Comparison of ENCODE assay signal across 8 cellular contexts in genomic region chr19:38850976-38851621, GRCh38. TPM values are rescaled to one million over a fixed set of nuclear protein-coding genes. Genes with fewer than 3 reads are reported as not detected.
DNase-seq lines count a peak whose midpoint lies in the region; ATAC-seq and TF ChIP-seq lines count a peak whose summit lies in the region.

No MANE protein-coding gene starts in this region.

- H3K27me3 Mint-ChIP-seq in stimulated activated naive B cell treated with anti-CD40 and anti-IgM and Interleukin-4, amounts not matched to agents 10 μg/mL and 1 μg/mL and 100 μg/mL, for 72 hours: no peaks in the 10 kb centered on the region

- H4K20me1 ChIP-seq in OCI-LY7 (ENCODE audit: insufficient read depth, low read length): peaks cover 24% of the 10 kb centered on the region

- H3K9me3 ChIP-seq in OCI-LY7 (ENCODE audit: low read length) (no peaks in the 10 kb centered on the region), breast epithelium (no peaks in the 10 kb centered on the region)

- H3K4me2 ChIP-seq in OCI-LY7 (ENCODE audit: low read length): peak overlapping the region; percentile 97

- no peak for TF ChIP-seq CTCF in OCI-LY7 (conservative IDR thresholded peaks at IDR 0.05; ENCODE audit: low read length)
- TF ChIP-seq CTCF in breast epithelium (IDR thresholded peaks at IDR 0.05): peak in 1 of 3 donors; percentile 6

- peak overlapping the region; percentile 89 to 98 for H3K4me3 Mint-ChIP-seq in stimulated activated naive B cell treated with anti-CD40 and anti-IgM and Interleukin-4, amounts not matched to agents 10 μg/mL and 1 μg/mL and 100 μg/mL, for 72 hours

- H3K27ac ChIP-seq in OCI-LY7 (ENCODE audit: low read depth, low read length, poor library complexity, severe bottlenecking): peak overlapping the region; percentile 92
- H3K27ac ChIP-seq in breast epithelium: peak overlapping the region; percentile 100

- H3K4me1 ChIP-seq in OCI-LY7 (ENCODE audit: insufficient read depth, low read length, poor library complexity, severe bottlenecking) (peaks cover 29% of the 10 kb centered on the region), breast epithelium (peaks cover 0 to 16% of the 10 kb centered on the region in 2 donors)

- H3K27me3 ChIP-seq in breast epithelium: no peaks in the 10 kb centered on the region

- TF ChIP-seq POLR2A in breast epithelium (IDR thresholded peaks at IDR 0.05): no peak

- H3K27ac Mint-ChIP-seq in stimulated activated naive B cell treated with anti-CD40 and anti-IgM and Interleukin-4, amounts not matched to agents 10 μg/mL and 1 μg/mL and 100 μg/mL, for 72 hours: peak overlapping the region; percentile 100

- H3K9me2 ChIP-seq in OCI-LY7 (ENCODE audit: insufficient read depth, low read length): no peaks in the 10 kb centered on the region

- H3K36me3 ChIP-seq in OCI-LY7 (ENCODE audit: insufficient read depth, low read length) (peaks cover 31% of the 10 kb centered on the region), breast epithelium (peaks cover 2% of the 10 kb centered on the region)

- no peaks in the 10 kb centered on the region for H3K9me3 Mint-ChIP-seq in stimulated activated naive B cell treated with anti-CD40 and anti-IgM and Interleukin-4, amounts not matched to agents 10 μg/mL and 1 μg/mL and 100 μg/mL, for 72 hours

- H3K79me2 ChIP-seq in OCI-LY7 (ENCODE audit: insufficient read depth, low read depth, low read length): peaks cover 36% of the 10 kb centered on the region

- DNase-seq in COR-L47 (lab: John Stamatoyannopoulos, UW) (peak; percentile 27), OCI-LY7 (ENCODE audit: low spot score) (no peak), breast epithelium (ENCODE audit: low spot score in 2 of 2) (no peak), left lobe of liver (ENCODE audit: low spot score) (peak; percentile 65), CD1c-positive myeloid dendritic cell (ENCODE audit: extremely low spot score) (no peak), GOT3 (lab: John Stamatoyannopoulos, UW) (no peak)
- peak; percentile 47 for DNase-seq in stimulated activated naive B cell treated with anti-CD40 and anti-IgM and Interleukin-4, amounts not matched to agents 10 μg/mL and 1 μg/mL and 100 μg/mL, for 72 hours

- TSS peak; percentile 36 for BruUV-seq in OCI-LY7 (replicated peaks; lab: Mats Ljungman, UMichigan)

- peak overlapping the region; percentile 78 for H3K4me3 ChIP-seq in OCI-LY7 (ENCODE audit: low read depth, low read length, poor library complexity, severe bottlenecking)
- peak overlapping the region; percentile 73 to 96 (median 84) for H3K4me3 ChIP-seq in breast epithelium

- ATAC-seq in left lobe of liver (no peak), GM18502 (IDR thresholded peaks at IDR 0.05; ENCODE audit: poor library complexity, unreplicated experiment) (no peak)
- ATAC-seq in stimulated activated naive B cell treated with anti-CD40 and anti-IgM and Interleukin-4, amounts not matched to agents 10 μg/mL and 1 μg/mL and 100 μg/mL, for 72 hours (replicated peaks): no peak

- H3K36me3 Mint-ChIP-seq in stimulated activated naive B cell treated with anti-CD40 and anti-IgM and Interleukin-4, amounts not matched to agents 10 μg/mL and 1 μg/mL and 100 μg/mL, for 72 hours: peaks cover 25 to 45% of the 10 kb centered on the region in 2 donors

- POLR2A ChIA-PET in OCI-LY7 (lab: Charles Lee): interaction anchor here (0.6 to 1.2 kb wide), 2 partner anchors 10 to 27 kb away, joined by 3 to 4 read pairs; partner anchors contain the start of gene RINL

- CTCF ChIA-PET in OCI-LY7 (lab: Charles Lee; ENCODE audit: unreplicated experiment): interaction anchor here (0.5 to 0.6 kb wide), 2 partner anchors 180 to 230 kb away, joined by 3 to 4 read pairs; no protein-coding TSS in a partner anchor

- H3K4me1 Mint-ChIP-seq in stimulated activated naive B cell treated with anti-CD40 and anti-IgM and Interleukin-4, amounts not matched to agents 10 μg/mL and 1 μg/mL and 100 μg/mL, for 72 hours: peaks cover 25 to 45% of the 10 kb centered on the region in 2 donors

- H2AFZ ChIP-seq in OCI-LY7 (ENCODE audit: low read length): no peak overlapping the region; the same call in 1 of the 2 replicates

- intact Hi-C loops in OCI-LY7 (cut with micrococcal nuclease; ENCODE audit: unreplicated experiment) (loop anchor here (1.0 to 10.0 kb wide), 6 partner anchors 36 to 874 kb away; partner anchors contain the start of genes MRPS12, NFKBIB, SARS2 and SIRT2), breast epithelium (cut with DNase I; ENCODE audit: low total_unique reads) (no loop called here)

RNA-seq across cellular contexts. Expression of gene HNRNPL, which starts 1.3 kb away (rescaled TPM):
- 236 and 263 TPM in 2 replicates for total RNA-seq in OCI-LY7 (2014; rRNA removed; shearing (Covaris generic))
- total RNA-seq in OCI-LY7 (2022) (655 and 706 TPM in 2 replicates), breast epithelium (100 to 1,000 TPM; 164 to 193 (median 168) TPM), left lobe of liver (93.1 TPM)

RNA-seq across cellular contexts. Expression of gene ECH1, which starts 19.5 kb away (rescaled TPM):
- 68.8 and 70.9 TPM in 2 replicates for total RNA-seq in OCI-LY7 (2014; rRNA removed; shearing (Covaris generic))
- total RNA-seq in OCI-LY7 (2022) (124 and 134 TPM in 2 replicates), breast epithelium (100 to 1,000 TPM in 1 of 3 donors, 10 to 100 TPM in 2; 85.8 to 113 (median 93.8) TPM), left lobe of liver (439 TPM)

RNA-seq across cellular contexts. Expression of gene RINL, which starts 27.0 kb away (rescaled TPM):
- total RNA-seq in OCI-LY7 (2014; rRNA removed; shearing (Covaris generic)): 26.3 and 33.3 TPM in 2 replicates
- total RNA-seq in OCI-LY7 (2022): 38.4 and 42.1 TPM in 2 replicates
- 10 to 100 TPM in 2 of 3 donors, 1 to 10 TPM in 1; 4.5 to 13.0 (median 12.8) TPM for total RNA-seq in breast epithelium
- total RNA-seq in left lobe of liver: 5.6 TPM

RNA-seq across cellular contexts. Expression of gene LGALS4, which starts 38.4 kb away (rescaled TPM):
- total RNA-seq in OCI-LY7 (2014; rRNA removed; shearing (Covaris generic)): 0.70 and 1.0 TPM in 2 replicates
- total RNA-seq in OCI-LY7 (2022) (1.1 and 1.3 TPM in 2 replicates), breast epithelium (10 to 100 TPM in 1 of 3 donors, under 1 TPM in 2; 0.80 to 16.4 (median 0.88) TPM), left lobe of liver (102 TPM)

RNA-seq across cellular contexts. Expression of gene SIRT2, which starts 48.3 kb away (rescaled TPM):
- total RNA-seq in OCI-LY7 (2014; rRNA removed; shearing (Covaris generic)): 25.5 and 26.0 TPM in 2 replicates
- total RNA-seq in OCI-LY7 (2022) (30.0 and 32.1 TPM in 2 replicates), breast epithelium (10 to 100 TPM; 61.8 to 92.3 (median 88.2) TPM), left lobe of liver (31.2 TPM)

Comparison
In these comparisons a context has a peak if more than half of its experiments do, and no peak if none do; other contexts are left out.
1. DNase-seq: peak in COR-L47 (single experiment), left lobe of liver (single experiment) and stimulated activated naive B cell treated with anti-CD40 and anti-IgM and Interleukin-4, amounts not matched to agents 10 μg/mL and 1 μg/mL and 100 μg/mL, for 72 hours (single experiment); none in OCI-LY7 (single experiment), breast epithelium (0 of 2), CD1c-positive myeloid dendritic cell (single experiment) and GOT3 (single experiment).